Comparison of ENCODE assay signal across 1 cellular context in genomic region chr13:100208002-100208401, GRCh38.
TF ChIP-seq lines count a peak whose summit lies in the region.

No MANE protein-coding gene starts in this region.

TF ChIP-seq in WTC11, 78 proteins besides CTCF, POLR2A, EP300 and RAD21 (continued from another document):
- TF ChIP-seq PREB (CRISPR knock-in tag; IDR thresholded peaks at IDR 0.05; ENCODE audit: borderline replicate concordance): no peak
- TF ChIP-seq JAZF1 (CRISPR knock-in tag; IDR thresholded peaks at IDR 0.05): no peak
- TF ChIP-seq ARID4B (CRISPR knock-in tag; IDR thresholded peaks at IDR 0.05; ENCODE audit: borderline replicate concordance): no peak
- TF ChIP-seq FOXP4 (CRISPR knock-in tag; IDR thresholded peaks at IDR 0.05): no peak
- no peak for TF ChIP-seq ATF6 (CRISPR knock-in tag; IDR thresholded peaks at IDR 0.05)
- TF ChIP-seq ZNF281 (CRISPR knock-in tag; IDR thresholded peaks at IDR 0.05): no peak
- no peak for TF ChIP-seq ATF2 (CRISPR knock-in tag; IDR thresholded peaks at IDR 0.05; ENCODE audit: borderline replicate concordance, low read depth)
- TF ChIP-seq IRF2 (CRISPR knock-in tag; IDR thresholded peaks at IDR 0.05; ENCODE audit: borderline replicate concordance, low read depth): no peak
- no peak for TF ChIP-seq KAT7 (CRISPR knock-in tag; IDR thresholded peaks at IDR 0.05; ENCODE audit: borderline replicate concordance)
- TF ChIP-seq ZNF532 (CRISPR knock-in tag; IDR thresholded peaks at IDR 0.05; ENCODE audit: borderline replicate concordance): no peak
- no peak for TF ChIP-seq STAT6 (CRISPR knock-in tag; conservative IDR thresholded peaks at IDR 0.05; ENCODE audit: low read depth)
- no peak for TF ChIP-seq AFF4 (CRISPR knock-in tag; IDR thresholded peaks at IDR 0.05; ENCODE audit: borderline replicate concordance)
- TF ChIP-seq CDX4 (CRISPR knock-in tag; IDR thresholded peaks at IDR 0.05; ENCODE audit: borderline replicate concordance): no peak
- no peak for TF ChIP-seq ELF4 (CRISPR knock-in tag; IDR thresholded peaks at IDR 0.05; ENCODE audit: low read depth)
TF ChIP-seq in WTC11: peak in this region for 0.
